ENCODE assay signal across 25 cellular contexts in the genomic region with DNA sequence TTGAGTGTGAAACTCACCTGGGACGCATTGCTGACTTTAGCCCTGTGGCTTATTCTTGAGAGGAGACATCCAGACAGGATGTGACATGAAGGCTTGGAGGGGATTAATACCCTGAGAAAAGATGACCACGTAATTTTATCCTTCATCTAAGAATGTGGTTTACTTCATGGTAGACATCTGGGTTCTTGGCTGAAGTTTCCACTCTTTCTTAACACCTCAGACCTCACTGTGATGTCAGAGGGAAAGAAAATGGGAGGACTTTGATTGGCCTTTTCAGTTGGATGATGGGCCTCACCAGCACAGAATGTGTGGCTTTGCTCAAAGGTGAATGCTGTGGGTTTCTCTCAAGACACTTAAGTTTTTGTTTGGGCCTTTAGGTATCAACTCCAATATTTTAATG. TPM values are rescaled to one million over a fixed set of nuclear protein-coding genes. Genes with fewer than 3 reads are reported as not detected.
DNase-seq lines count a peak whose midpoint lies in the region; ATAC-seq, FAIRE-seq and TF ChIP-seq lines count a peak whose summit lies in the region.
"Had no signal": no experiment of that assay in that cellular context is flagged by ENCODE, and none has a peak within 500 bp of the region (broad histone marks: within the 10 kb centered on the region; RNA-seq: fewer than 3 reads in every experiment).

No MANE protein-coding gene starts in this region.

- in situ Hi-C loops in astrocyte of the spinal cord (cut with HindIII; ENCODE audit: low sequenced_read_pairs) (no loop called here), GM13976 (cut with MboI; ENCODE audit: low sequenced_read_pairs, unreplicated experiment) (loop anchor here (10.0 kb wide), 2 partner anchors 94 to 184 kb away; no protein-coding TSS in a partner anchor)

- no peak overlapping the region for H3K4me3 ChIP-seq in AG10803 (ENCODE audit: low read length)
- no peak overlapping the region for H3K4me3 ChIP-seq in astrocyte of the spinal cord (ENCODE audit: low read depth, low read length)
- H3K4me3 ChIP-seq in fibroblast of villous mesenchyme (ENCODE audit: low read depth, low read length) = no peak overlapping the region
- H3K4me3 ChIP-seq: BLaER1 treated with 17β-estradiol and CSF1 and Interleukin-3, amounts not matched to agents 10 nM and 100 nM; right atrium auricular region; spleen; thoracic aorta had no signal

- no peak for FAIRE-seq in GM12891 (lab: Jason Lieb, UNC)
- FAIRE-seq: HepG2, kidney had no signal

- no peak for TF ChIP-seq POLR2A in GM12891 (IDR thresholded peaks at IDR 0.05; ENCODE audit: low read depth, low read length)

- no peak for TF ChIP-seq CTCF in AG10803 (conservative IDR thresholded peaks at IDR 0.05; ENCODE audit: low read length)
- TF ChIP-seq CTCF in astrocyte of the spinal cord (IDR thresholded peaks at IDR 0.05; ENCODE audit: low read depth, low read length) = no peak
- no peak for TF ChIP-seq CTCF in fibroblast of villous mesenchyme (IDR thresholded peaks at IDR 0.05; ENCODE audit: insufficient read depth, low read depth, low read length)
- no peak for TF ChIP-seq CTCF in GM13976 (IDR thresholded peaks at IDR 0.05; ENCODE audit: borderline replicate concordance, control extremely low read depth, extremely low read depth, insufficient read depth, missing control alignments)

- no peak for ATAC-seq in GM18861 (IDR thresholded peaks at IDR 0.05; ENCODE audit: unreplicated experiment)
- ATAC-seq: HepG2; stimulated activated naive B cell treated with anti-CD40 and anti-IgM and Interleukin-4, amounts not matched to agents 10 μg/mL and 1 μg/mL and 100 μg/mL, for 72 hours had no signal

- DNase-seq in AG10803 (ENCODE audit: low read depth) (peak; percentile 24), LHCN-M2 (ENCODE audit: low read depth) (peak; percentile 43), astrocyte of the spinal cord (ENCODE audit: low read depth, low spot score) (peak; percentile 13), fibroblast of villous mesenchyme (ENCODE audit: low read depth) (peak; percentile 28), GM12891 (ENCODE audit: insufficient read length, low spot score) (no peak), GM13976 (ENCODE audit: low spot score) (no peak), SHP77 treated with DMSO at 0.1 percent for 48 hours (lab: John Stamatoyannopoulos, UW) (no peak)
- DNase-seq: activated B cell treated with CpG ODN at 0.5 μM for 24 hours; COR-L47; effector memory CD4-positive, alpha-beta T cell; glutamatergic neuron; HCEC 1CT; kidney; NCI-H1105; NCI-H1930; NCI-H446; spleen; stimulated activated CD4-positive, alpha-beta T cell treated with anti-CD3 and anti-CD28 coated beads, Interleukin-4, amount 100 ng/mL, for 1 hour; stimulated activated naive B cell treated with anti-CD40 and anti-IgM and Interleukin-4, amounts not matched to agents 10 μg/mL and 1 μg/mL and 100 μg/mL, for 72 hours; T-helper 9 cell had no signal

TF ChIP-seq in GM12891, 5 proteins besides CTCF, POLR2A, EP300 and RAD21:
- no peak for TF ChIP-seq POU2F2 (IDR thresholded peaks at IDR 0.05; ENCODE audit: low read depth, low read length)
- TF ChIP-seq SPI1 (IDR thresholded peaks at IDR 0.05; ENCODE audit: low read depth, low read length) = no peak
- no peak for TF ChIP-seq POLR2AphosphoS5 (IDR thresholded peaks at IDR 0.05; ENCODE audit: low read depth, low read length)
- no peak for TF ChIP-seq PAX5 (IDR thresholded peaks at IDR 0.05; ENCODE audit: insufficient read depth, low read length, severe bottlenecking)
- TF ChIP-seq TAF1 (IDR thresholded peaks at IDR 0.05; ENCODE audit: low read depth, low read length) = no peak
TF ChIP-seq in GM12891: peak in this region for 0.

RNA-seq across cellular contexts. Expression of a gene that starts 16.5 kb away (rescaled TPM):
- total RNA-seq in LHCN-M2 (2014; rRNA removed) = 46.2 and 50.2 TPM in 2 replicates
- polyA plus RNA-seq in LHCN-M2 (2012) = 29.2 TPM
- total RNA-seq in fibroblast of villous mesenchyme = 44.9 and 50.9 TPM in 2 replicates
- polyA plus RNA-seq in GM12891 (2012; ENCODE audit: low read depth, missing spikeins) = 18.7 TPM

RNA-seq across cellular contexts. Expression of a gene that starts 16.6 kb away (rescaled TPM):
- total RNA-seq in LHCN-M2 (2014; rRNA removed) (1.3 and 1.5 TPM in 2 replicates), fibroblast of villous mesenchyme (3.5 and 3.9 TPM in 2 replicates)
- polyA plus RNA-seq in LHCN-M2 (2012) = 1.0 TPM
- polyA plus RNA-seq in GM12891 (2012; ENCODE audit: low read depth, missing spikeins) = 1.9 TPM

RNA-seq across cellular contexts. Expression of a gene that starts 39.1 kb away (rescaled TPM):
- 16.6 and 19.1 TPM in 2 replicates for total RNA-seq in LHCN-M2 (2014; rRNA removed)
- polyA plus RNA-seq in LHCN-M2 (2012) = 7.8 TPM
- total RNA-seq in fibroblast of villous mesenchyme = 19.6 and 30.2 TPM in 2 replicates
- 16.7 TPM for polyA plus RNA-seq in GM12891 (2012; ENCODE audit: low read depth, missing spikeins)

RNA-seq across cellular contexts. Expression of a gene that starts 39.2 kb away (rescaled TPM):
- total RNA-seq in LHCN-M2 (2014; rRNA removed) = not detected in 2 replicates
- not detected for polyA plus RNA-seq in LHCN-M2 (2012)
- under 0.01 TPM in 2 replicates for total RNA-seq in fibroblast of villous mesenchyme
- 0.04 TPM for polyA plus RNA-seq in GM12891 (2012; ENCODE audit: low read depth, missing spikeins)

Comparison
In these comparisons a context has a peak if more than half of its experiments do, and no peak if none do; other contexts are left out.
1. DNase-seq: peak in AG10803 (single experiment), LHCN-M2 (single experiment), astrocyte of the spinal cord (single experiment) and fibroblast of villous mesenchyme (single experiment); none in GM12891 (single experiment), GM13976 (single experiment) and SHP77 treated with DMSO at 0.1 percent for 48 hours (single experiment).